Comparison of ENCODE assay signal across 8 cellular contexts in the genomic region with DNA sequence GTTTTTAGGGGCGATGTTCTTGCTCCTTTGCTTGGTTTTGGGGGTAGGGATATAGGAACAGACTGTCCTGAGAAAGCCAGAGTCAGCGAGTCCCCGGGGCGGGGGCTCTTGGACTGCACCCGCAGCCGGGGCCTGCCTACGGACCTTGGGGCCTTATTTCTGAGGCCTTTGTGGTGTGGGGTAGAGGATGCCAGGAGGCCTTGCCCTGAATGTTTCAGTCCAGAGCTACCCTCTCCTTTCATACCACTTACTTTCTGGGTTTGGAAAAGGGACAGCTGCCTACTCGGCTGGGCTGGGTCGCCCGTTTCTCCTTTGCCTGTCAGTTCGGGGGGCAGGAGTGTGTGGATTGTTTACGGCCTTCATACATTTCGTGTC. TPM values are rescaled to one million over a fixed set of nuclear protein-coding genes. Genes with fewer than 3 reads are reported as not detected.
DNase-seq lines count a peak whose midpoint lies in the region; ATAC-seq and TF ChIP-seq lines count a peak whose summit lies in the region.

No MANE protein-coding gene starts in this region.

- H3K36me3 ChIP-seq in ovary, result no peaks in the 10 kb centered on the region

- no peak for TF ChIP-seq EP300 in ovary (IDR thresholded peaks at IDR 0.05)

- peaks cover 39% of the 10 kb centered on the region for H3K4me1 Mint-ChIP-seq in T-helper 17 cell

- H3K9me3 ChIP-seq in T-helper 17 cell (ENCODE audit: control insufficient read depth, low read length, poor library complexity, severe bottlenecking), result no peaks in the 10 kb centered on the region
- no peaks in the 10 kb centered on the region for H3K9me3 ChIP-seq in ovary

- H3K4me1 ChIP-seq in ovary (ENCODE audit: insufficient read depth), result peaks cover 3% of the 10 kb centered on the region

- no peaks in the 10 kb centered on the region for H3K27me3 ChIP-seq in ovary

- WGBS in ovary, 3 donors, result 0 to 1% (median 1%) methylated on average over 12 to 13 of the region's 13 CpGs

- intact Hi-C loops in ovary (cut with DNase I), result loop anchor here in 2 of 4 donors (2.0 to 10.0 kb wide), 2 partner anchors 64 to 128 kb away; partner anchors contain the start of genes BBOF1 (in 1 of the 2), COQ6 (in 1 of the 2), ENTPD5 (in 1 of the 2) and FAM161B (in 1 of the 2)

- no peak for TF ChIP-seq POLR2A in ovary (IDR thresholded peaks at IDR 0.05)

- H3K4me3 Mint-ChIP-seq in T-helper 17 cell, result peak overlapping the region; percentile 96

- no peaks in the 10 kb centered on the region for H3K27me3 Mint-ChIP-seq in T-helper 17 cell

- no peak for TF ChIP-seq CTCF in ovary (IDR thresholded peaks at IDR 0.05)

- ATAC-seq in HG03135 (IDR thresholded peaks at IDR 0.05; ENCODE audit: unreplicated experiment) (peak; percentile 29), T-helper 17 cell (peak; percentile 16)

- H3K36me3 Mint-ChIP-seq in T-helper 17 cell (ENCODE audit: low read depth), result no peaks in the 10 kb centered on the region

- peak in 4 of 6 experiments; percentile 15 to 62 (median 37) for DNase-seq in stimulated activated naive CD4-positive, alpha-beta T cell (lab: John Stamatoyannopoulos, UW)
- no peak for DNase-seq in stimulated activated naive CD4-positive, alpha-beta T cell treated with Interleukin-2 at 50 U/mL for 16 hours (lab: John Stamatoyannopoulos, UW)
- DNase-seq in T-helper 17 cell (peak in 2 of 3 donors; percentile 4 to 15), fibroblast of gingiva (ENCODE audit: low read depth) (peak; percentile 32), ovary (no peak), NCI-H2107 (lab: John Stamatoyannopoulos, UW) (no peak), DMS114 treated with DMSO at 0.1 percent for 48 hours (lab: John Stamatoyannopoulos, UW; ENCODE audit: unreplicated experiment) (no peak)

- peak overlapping the region; percentile 77 for H3K4me3 ChIP-seq in ovary

- peak overlapping the region; percentile 99 for H3K27ac Mint-ChIP-seq in T-helper 17 cell

- peak overlapping the region; percentile 90 to 92 for H3K27ac ChIP-seq in ovary

RNA-seq across cellular contexts. Expression of gene ZNF410, which starts 0.4 kb away (rescaled TPM):
- total RNA-seq in T-helper 17 cell, result 10 to 100 TPM; 92.7 to 97.8 TPM
- total RNA-seq in ovary, result 10 to 100 TPM; 47.7 to 71.4 (median 54.4) TPM
- polyA plus RNA-seq in ovary, result 10 to 100 TPM; 37.0 to 65.4 TPM

RNA-seq across cellular contexts. Expression of gene PTGR2, which starts 35.5 kb away (rescaled TPM):
- 1 to 10 TPM; 1.3 to 1.4 TPM for total RNA-seq in T-helper 17 cell
- 10 to 100 TPM in 4 of 7 donors, 1 to 10 TPM in 3; 6.6 to 13.4 (median 10.5) TPM for total RNA-seq in ovary
- 10 to 100 TPM in 1 of 2 donors, 1 to 10 TPM in 1; 4.6 to 14.8 TPM for polyA plus RNA-seq in ovary

Comparison
In these comparisons a context has a peak if more than half of its experiments do, and no peak if none do; other contexts are left out.
1. DNase-seq: peak in stimulated activated naive CD4-positive, alpha-beta T cell (4 of 6), T-helper 17 cell (2 of 3) and fibroblast of gingiva (single experiment); none in stimulated activated naive CD4-positive, alpha-beta T cell treated with Interleukin-2 at 50 U/mL for 16 hours (single experiment), ovary (0 of 5), NCI-H2107 (single experiment) and DMS114 treated with DMSO at 0.1 percent for 48 hours (single experiment).